17 cellular contexts compared by ENCODE assay signal in genomic region chr11:87114093-87114492, GRCh38.
DNase-seq lines count a peak whose midpoint lies in the region; ATAC-seq, FAIRE-seq and TF ChIP-seq lines count a peak whose summit lies in the region.
"Had no signal": no experiment of that assay in that cellular context is flagged by ENCODE, and none has a peak within 500 bp of the region (broad histone marks: within the 10 kb centered on the region; RNA-seq: fewer than 3 reads in every experiment).

No MANE protein-coding gene starts in this region.

- no peak overlapping the region for H3K4me3 Mint-ChIP-seq in nephron
- H3K4me3 Mint-ChIP-seq: CD14-positive monocyte had no signal

- no peak for TF ChIP-seq CTCF in D721Med (IDR thresholded peaks at IDR 0.05; ENCODE audit: insufficient read depth, missing control alignments)
- no peak for TF ChIP-seq CTCF in astrocyte of the cerebellum (IDR thresholded peaks at IDR 0.05; ENCODE audit: low read depth, low read length, missing control alignments)
- TF ChIP-seq CTCF in nephron (IDR thresholded peaks at IDR 0.05; ENCODE audit: unreplicated experiment in 3 of 3), result no peak

- in situ Hi-C loops in astrocyte of the cerebellum (cut with HindIII; ENCODE audit: low sequenced_read_pairs), result no loop called here

- peaks cover 16% of the 10 kb centered on the region for H3K36me3 Mint-ChIP-seq in nephron (ENCODE audit: low read depth)
- H3K36me3 Mint-ChIP-seq: CD14-positive monocyte had no signal

- no peak overlapping the region for H3K4me3 ChIP-seq in astrocyte of the cerebellum (ENCODE audit: low read depth, low read length)

- no peaks in the 10 kb centered on the region for H3K27me3 Mint-ChIP-seq in nephron (ENCODE audit: low read depth)

- H3K27ac Mint-ChIP-seq in nephron, result peak overlapping the region; percentile 11 to 71 (median 56)
- H3K27ac Mint-ChIP-seq: CD14-positive monocyte had no signal

- no peak for TF ChIP-seq POLR2A in GM12892 (IDR thresholded peaks at IDR 0.05; ENCODE audit: low read depth, low read length)

- ATAC-seq in HG02623 (IDR thresholded peaks at IDR 0.05; ENCODE audit: unreplicated experiment), result no peak
- no peak for ATAC-seq in HG03432 (IDR thresholded peaks at IDR 0.05; ENCODE audit: unreplicated experiment)

- no peak for DNase-seq in D721Med (ENCODE audit: insufficient read length, low spot score)
- DNase-seq in astrocyte of the cerebellum (ENCODE audit: low read depth), result peak; percentile 23
- DNase-seq in fibroblast of peridontal ligament (ENCODE audit: extremely low read depth), result peak; percentile 40
- DNase-seq in GM12892 (ENCODE audit: insufficient read length), result no peak
- no peak for DNase-seq in DMS79 (lab: John Stamatoyannopoulos, UW)
- DNase-seq: COR-L47, GOT3, NCI-H1092, NCI-H1694 treated with DMSO at 0.1 percent for 48 hours, NCI-H774, SHP77 had no signal

- peaks cover 19% of the 10 kb centered on the region for H3K4me1 Mint-ChIP-seq in nephron
- H3K4me1 Mint-ChIP-seq: CD14-positive monocyte had no signal

- peaks cover 1% of the 10 kb centered on the region for H3K9me3 Mint-ChIP-seq in nephron
- H3K9me3 Mint-ChIP-seq: CD14-positive monocyte had no signal

- FAIRE-seq in D721Med (lab: Jason Lieb, UNC) (peak; percentile 32), GM12892 (lab: Jason Lieb, UNC) (no peak)
- FAIRE-seq: A204.1, RCC 7860 had no signal

Comparison
In these comparisons a context has a peak if more than half of its experiments do, and no peak if none do; other contexts are left out.
1. DNase-seq: peak in astrocyte of the cerebellum (single experiment) and fibroblast of peridontal ligament (single experiment); none in D721Med (single experiment), GM12892 (single experiment) and DMS79 (single experiment).